9 cellular contexts compared by ENCODE assay signal in the genomic region with DNA sequence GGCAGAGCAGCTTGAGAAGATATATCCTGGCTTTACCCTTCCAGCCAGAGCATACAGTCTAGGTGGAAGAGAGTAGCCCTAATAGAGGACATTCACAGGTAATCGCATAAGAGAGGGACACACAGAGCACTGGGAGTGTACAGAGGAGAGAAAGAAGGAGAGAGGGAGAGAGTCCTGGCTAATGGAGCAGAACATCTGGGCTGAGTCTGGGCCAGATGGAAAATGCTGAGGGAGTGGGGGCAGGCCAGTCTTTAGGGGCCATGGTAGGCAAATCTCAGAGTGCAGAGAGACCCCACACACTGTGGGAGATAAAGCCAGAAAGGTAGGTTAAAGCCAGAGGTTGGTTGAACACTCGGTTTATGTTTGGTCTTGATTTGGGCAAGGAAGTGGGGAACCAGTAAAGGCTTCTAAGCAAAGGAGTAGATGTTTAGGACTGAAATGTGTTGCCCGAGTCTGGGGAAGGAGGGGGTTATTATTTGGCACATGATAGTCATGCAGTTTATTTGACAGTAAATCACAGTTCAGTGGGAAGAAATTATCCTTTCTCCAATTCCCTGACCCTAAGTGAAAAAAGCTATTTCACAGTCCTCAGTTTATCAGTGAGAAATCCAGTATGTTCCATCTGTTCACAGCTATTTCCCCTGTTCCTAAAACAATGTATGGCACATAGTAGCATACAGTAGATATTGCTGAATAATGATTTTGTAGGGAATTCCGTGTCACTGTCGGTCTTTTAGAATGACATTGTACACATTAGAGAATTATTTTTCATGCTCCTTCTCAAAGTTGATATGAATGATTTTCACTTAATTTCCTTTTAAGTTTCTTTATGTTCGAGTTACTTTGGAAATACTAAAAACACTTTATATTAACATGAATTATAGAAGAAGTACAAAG. TPM values are rescaled to one million over a fixed set of nuclear protein-coding genes. Genes with fewer than 3 reads are reported as not detected.
DNase-seq lines count a peak whose midpoint lies in the region; ATAC-seq, FAIRE-seq and TF ChIP-seq lines count a peak whose summit lies in the region.
"Had no signal": no experiment of that assay in that cellular context is flagged by ENCODE, and none has a peak within 500 bp of the region (broad histone marks: within the 10 kb centered on the region; RNA-seq: fewer than 3 reads in every experiment).

No MANE protein-coding gene starts in this region.

- POLR2A ChIA-PET in endothelial cell of umbilical vein (lab: Charles Lee) = no interaction called here

- no peaks in the 10 kb centered on the region for H3K27me3 Mint-ChIP-seq in activated CD8-positive, alpha-beta memory T cell treated with anti-CD3 and anti-CD28 coated beads, Interleukin-2, amount 10 ng/mL, durations not matched to agents 7 days and 5 days
- H3K27me3 Mint-ChIP-seq in natural killer cell (ENCODE audit: low read depth in 2 of 2) (no peaks in the 10 kb centered on the region), type B pancreatic cell (no peaks in the 10 kb centered on the region)

- peaks cover 40% of the 10 kb centered on the region for H3K4me1 ChIP-seq in endothelial cell of umbilical vein (ENCODE audit: control insufficient read depth, extremely low read depth, insufficient read depth, low read length)

- H3K9me1 ChIP-seq in endothelial cell of umbilical vein (replicated peaks; ENCODE audit: control insufficient read depth, extremely low read depth, insufficient read depth, low read length) = no peaks in the 10 kb centered on the region

- ATAC-seq in activated CD8-positive, alpha-beta memory T cell treated with anti-CD3 and anti-CD28 coated beads, Interleukin-2, amount 10 ng/mL, durations not matched to agents 7 days and 5 days = no peak
- ATAC-seq in natural killer cell = no peak

- peak overlapping the region; percentile 71 for H3K4me2 ChIP-seq in endothelial cell of umbilical vein (ENCODE audit: insufficient read depth, low read length)

- H3K36me3 ChIP-seq in endothelial cell of umbilical vein (ENCODE audit: control insufficient read depth in 2 of 2, extremely low read depth in 1 of 2, insufficient read depth in 2 of 2, low read length in 2 of 2) = no peaks in the 10 kb centered on the region

- no peak overlapping the region for H3K9ac ChIP-seq in endothelial cell of umbilical vein (replicated peaks; ENCODE audit: extremely low read depth, insufficient read depth, low read length)

- H3K27ac Mint-ChIP-seq in activated CD8-positive, alpha-beta memory T cell treated with anti-CD3 and anti-CD28 coated beads, Interleukin-2, amount 10 ng/mL, durations not matched to agents 7 days and 5 days = peak overlapping the region; percentile 6
- peak overlapping the region; percentile 9 to 14 for H3K27ac Mint-ChIP-seq in natural killer cell
- H3K27ac Mint-ChIP-seq in type B pancreatic cell = peak overlapping the region; percentile 24

- no peaks in the 10 kb centered on the region for H3K9me3 ChIP-seq in endothelial cell of umbilical vein (replicated peaks; ENCODE audit: control insufficient read depth, insufficient read depth, low read length)

- H3K79me2 ChIP-seq in endothelial cell of umbilical vein (ENCODE audit: control insufficient read depth, insufficient read depth, low read length) = no peaks in the 10 kb centered on the region

- H3K4me1 Mint-ChIP-seq in activated CD8-positive, alpha-beta memory T cell treated with anti-CD3 and anti-CD28 coated beads, Interleukin-2, amount 10 ng/mL, durations not matched to agents 7 days and 5 days = peaks cover 35% of the 10 kb centered on the region
- peaks cover 16 to 20% of the 10 kb centered on the region in 2 donors for H3K4me1 Mint-ChIP-seq in natural killer cell
- peaks cover 21% of the 10 kb centered on the region for H3K4me1 Mint-ChIP-seq in type B pancreatic cell (ENCODE audit: unreplicated experiment)

- FAIRE-seq in endothelial cell of umbilical vein (lab: Jason Lieb, UNC) = peak; percentile 60

- intact Hi-C loops in endothelial cell of umbilical vein (cut with micrococcal nuclease) = loop anchor here (1.0 to 2.0 kb wide), 2 partner anchors 55 to 144 kb away; a partner anchor contains a TSS
- intact Hi-C loops in natural killer cell (cut with micrococcal nuclease) = no loop called here
- intact Hi-C loops in posterior vena cava (cut with DNase I) = no loop called here

- no peak for DNase-seq in activated CD8-positive, alpha-beta memory T cell treated with anti-CD3 and anti-CD28 coated beads, Interleukin-2, amount 10 ng/mL, durations not matched to agents 7 days and 5 days
- no peak for DNase-seq in activated CD8-positive, alpha-beta memory T cell treated with anti-CD3 and anti-CD28 coated beads, Interleukin-2, amount 50 U/mL, for 4 hours
- peak; percentile 36 for DNase-seq in endothelial cell of umbilical vein (ENCODE audit: low read depth, low spot score)
- DNase-seq in natural killer cell = no peak
- DNase-seq in type B pancreatic cell (ENCODE audit: extremely low spot score, unreplicated experiment) = no peak
- no peak for DNase-seq in posterior vena cava (ENCODE audit: low spot score)
- DNase-seq in NCI-H2081 (lab: John Stamatoyannopoulos, UW) = no peak
- DNase-seq in DMS53 treated with DMSO at 0.1 percent for 48 hours (lab: John Stamatoyannopoulos, UW; ENCODE audit: unreplicated experiment) = no peak

- dilution Hi-C loops in endothelial cell of umbilical vein (cut with MboI; ENCODE audit: extremely low pct_ligation_motif_present, low sequenced_read_pairs) = no loop called here

- no peaks in the 10 kb centered on the region for H3K9me3 Mint-ChIP-seq in activated CD8-positive, alpha-beta memory T cell treated with anti-CD3 and anti-CD28 coated beads, Interleukin-2, amount 10 ng/mL, durations not matched to agents 7 days and 5 days (ENCODE audit: low read depth)
- H3K9me3 Mint-ChIP-seq in natural killer cell (no peaks in the 10 kb centered on the region), type B pancreatic cell (no peaks in the 10 kb centered on the region)
- H3K9me3 Mint-ChIP-seq: neural crest cell had no signal

- no peak for TF ChIP-seq CTCF in endothelial cell of umbilical vein (IDR thresholded peaks at IDR 0.05; ENCODE audit: extremely low read depth in 1 of 2, insufficient read depth in 1 of 2, low read depth in 1 of 2, low read length in 2 of 2)
- TF ChIP-seq CTCF in natural killer cell (IDR thresholded peaks at IDR 0.05) = no peak
- TF ChIP-seq CTCF in type B pancreatic cell (conservative IDR thresholded peaks at IDR 0.05) = no peak

- no TSS peak for BruUV-seq in endothelial cell of umbilical vein (replicated peaks; lab: Mats Ljungman, UMichigan)

- no peak overlapping the region for H2AFZ ChIP-seq in endothelial cell of umbilical vein (ENCODE audit: low read depth, low read length)

- no peaks in the 10 kb centered on the region for H3K27me3 ChIP-seq in endothelial cell of umbilical vein (ENCODE audit: control insufficient read depth in 2 of 2, insufficient read depth in 2 of 2, low read length in 2 of 2)

- TF ChIP-seq POLR2A in endothelial cell of umbilical vein (IDR thresholded peaks at IDR 0.05; ENCODE audit: low read depth, low read length) = no peak

- H3K4me3 ChIP-seq in endothelial cell of umbilical vein (replicated peaks in 1 of 3; ENCODE audit: insufficient read depth in 1 of 3, low read depth in 1 of 3, low read length in 3 of 3) = no peak overlapping the region

- H3K27ac ChIP-seq in endothelial cell of umbilical vein (ENCODE audit: insufficient read depth, low read depth, low read length) = peak overlapping the region; percentile 54

- no peak overlapping the region for H3K4me3 Mint-ChIP-seq in activated CD8-positive, alpha-beta memory T cell treated with anti-CD3 and anti-CD28 coated beads, Interleukin-2, amount 10 ng/mL, durations not matched to agents 7 days and 5 days
- no peak overlapping the region for H3K4me3 Mint-ChIP-seq in natural killer cell
- H3K4me3 Mint-ChIP-seq in type B pancreatic cell = no peak overlapping the region
- H3K4me3 Mint-ChIP-seq: neural crest cell had no signal

- CTCF ChIA-PET in activated CD8-positive, alpha-beta memory T cell treated with anti-CD3 and anti-CD28 coated beads, Interleukin-2, amount 10 ng/mL, durations not matched to agents 7 days and 5 days (lab: Charles Lee) = interaction anchor here (0.9 to 1.1 kb wide), 3 partner anchors 20 to 82 kb away, joined by 3 to 4 read pairs (median 3); a partner anchor contains a TSS
- CTCF ChIA-PET in endothelial cell of umbilical vein (lab: Charles Lee) = interaction anchor here (1.0 to 2.0 kb wide), 6 partner anchors 14 to 82 kb away, joined by 3 to 11 read pairs (median 4); a partner anchor contains a TSS

- H3K36me3 Mint-ChIP-seq in activated CD8-positive, alpha-beta memory T cell treated with anti-CD3 and anti-CD28 coated beads, Interleukin-2, amount 10 ng/mL, durations not matched to agents 7 days and 5 days = peaks cover 25% of the 10 kb centered on the region
- H3K36me3 Mint-ChIP-seq in natural killer cell = peaks cover 7% of the 10 kb centered on the region
- H3K36me3 Mint-ChIP-seq in type B pancreatic cell = peaks cover 6% of the 10 kb centered on the region

- no peaks in the 10 kb centered on the region for H4K20me1 ChIP-seq in endothelial cell of umbilical vein (replicated peaks; ENCODE audit: control insufficient read depth, extremely low read depth, insufficient read depth, low read length)

RNA-seq across cellular contexts. Expression of a gene that starts 45.7 kb away (rescaled TPM):
- total RNA-seq in activated CD8-positive, alpha-beta memory T cell treated with anti-CD3 and anti-CD28 coated beads, Interleukin-2, amount 10 ng/mL, durations not matched to agents 7 days and 5 days = 10 to 100 TPM; 43.4 to 60.6 TPM
- 59.3 and 60.8 TPM in 2 replicates for total RNA-seq in endothelial cell of umbilical vein
- 40.7 and 50.8 TPM in 2 replicates for polyA plus RNA-seq in endothelial cell of umbilical vein
- polyA plus RNA-seq in endothelial cell of umbilical vein (2011; cell fraction: cytosol; rRNA removed) = 60.8 and 65.1 TPM in 2 replicates
- 49.4 and 59.8 TPM in 2 replicates for polyA plus RNA-seq in endothelial cell of umbilical vein (2011; cell fraction: nucleus; rRNA removed)
- 60.3 and 67.7 TPM in 2 replicates for polyA plus RNA-seq in endothelial cell of umbilical vein (2012)
- 40.8 and 47.0 TPM in 2 replicates for polyA minus RNA-seq in endothelial cell of umbilical vein
- polyA minus RNA-seq in endothelial cell of umbilical vein (2011; cell fraction: cytosol; rRNA and poly(A)+ RNA removed) = 36.2 TPM
- 28.3 and 34.8 TPM in 2 replicates for polyA minus RNA-seq in endothelial cell of umbilical vein (2011; cell fraction: nucleus; rRNA and poly(A)+ RNA removed)
- 10 to 100 TPM; 33.7 to 52.4 (median 39.9) TPM for total RNA-seq in natural killer cell
- 72.1 and 76.9 TPM in 2 replicates for total RNA-seq in type B pancreatic cell (ENCODE audit: low replicate concordance)
- 10 to 100 TPM; 60.4 to 68.7 TPM for total RNA-seq in posterior vena cava

RNA-seq across cellular contexts. Expression of a gene that starts 55.2 kb away (rescaled TPM):
- total RNA-seq in activated CD8-positive, alpha-beta memory T cell treated with anti-CD3 and anti-CD28 coated beads, Interleukin-2, amount 10 ng/mL, durations not matched to agents 7 days and 5 days = 10 to 100 TPM; 61.7 to 64.7 TPM
- total RNA-seq in endothelial cell of umbilical vein (11.1 and 14.6 TPM in 2 replicates), natural killer cell (10 to 100 TPM; 42.1 to 53.8 (median 48.9) TPM), type B pancreatic cell (ENCODE audit: low replicate concordance) (12.4 and 15.1 TPM in 2 replicates), posterior vena cava (10 to 100 TPM; 22.5 to 24.8 TPM)
- polyA plus RNA-seq in endothelial cell of umbilical vein = 8.4 and 11.3 TPM in 2 replicates
- polyA plus RNA-seq in endothelial cell of umbilical vein (2011; cell fraction: cytosol; rRNA removed) = 12.8 and 15.2 TPM in 2 replicates
- polyA plus RNA-seq in endothelial cell of umbilical vein (2011; cell fraction: nucleus; rRNA removed) = 20.7 and 21.6 TPM in 2 replicates
- polyA plus RNA-seq in endothelial cell of umbilical vein (2012) = 11.0 and 14.3 TPM in 2 replicates
- polyA minus RNA-seq in endothelial cell of umbilical vein = 12.2 and 17.7 TPM in 2 replicates
- 4.4 TPM for polyA minus RNA-seq in endothelial cell of umbilical vein (2011; cell fraction: cytosol; rRNA and poly(A)+ RNA removed)
- polyA minus RNA-seq in endothelial cell of umbilical vein (2011; cell fraction: nucleus; rRNA and poly(A)+ RNA removed) = 14.9 and 22.0 TPM in 2 replicates
